In the genomic region with DNA sequence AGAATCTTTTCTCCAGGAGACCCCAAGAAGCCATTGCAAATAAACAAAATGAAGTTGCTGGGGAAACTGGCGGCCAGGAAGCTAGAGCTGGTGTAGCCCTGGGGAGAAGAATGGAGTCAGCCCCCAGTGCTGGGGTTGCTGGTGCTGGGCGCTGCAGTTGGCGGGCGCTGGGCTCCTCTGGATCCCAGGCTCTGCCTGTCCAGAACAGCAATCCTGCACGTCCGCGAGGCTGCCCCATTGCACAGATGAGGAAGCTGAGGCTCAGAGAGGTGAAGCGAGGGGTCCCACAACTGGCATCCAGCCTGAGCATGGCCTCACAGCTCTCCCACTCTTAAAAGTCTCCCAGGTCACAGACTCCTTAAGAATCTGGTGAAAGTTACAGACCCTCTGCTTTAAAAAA, we compare ENCODE assay signal across 27 cellular contexts.
"Had no signal": no experiment of that assay in that cellular context is flagged by ENCODE, and none has a peak within 500 bp of the region (broad histone marks: within the 10 kb centered on the region; RNA-seq: fewer than 3 reads in every experiment).

No MANE protein-coding gene starts in this region.

- H3K27ac ChIP-seq: hepatocyte, left ventricle myocardium inferior, neural progenitor cell, neutrophil, ovary, right atrium auricular region, right lobe of liver, stomach, testis, thyroid gland, transverse colon, upper lobe of left lung, vagina had no signal

- H3K4me3 ChIP-seq: hepatocyte, left ventricle myocardium inferior, neural progenitor cell, ovary, right atrium auricular region, right lobe of liver, smooth muscle cell, stomach, testis, thyroid gland, transverse colon, upper lobe of left lung, vagina had no signal

- DNase-seq: islet precursor cell; left ventricle myocardium inferior; mesenchymal stem cell; naive B cell; natural killer cell; nephron progenitor cell; occipital lobe; ovary; right lobe of liver; stimulated activated CD4-positive, alpha-beta T cell treated with anti-CD3 and anti-CD28 coated beads, Interleukin-1b, Interleukin-23, amount 100 ng/mL, for 48 hours; stimulated activated CD4-positive, alpha-beta T cell treated with anti-CD3 and anti-CD28 coated beads, Interleukin-2, amount 100 ng/mL, for 48 hours; stimulated activated CD4-positive, alpha-beta T cell treated with anti-CD3 and anti-CD28 coated beads, Interleukin-4, amount 100 ng/mL, for 4 hours; stimulated activated naive B cell treated with anti-CD40 and anti-IgM and Interleukin-4, amounts not matched to agents 10 μg/mL and 1 μg/mL and 100 μg/mL, for 72 hours; stimulated activated naive CD8-positive, alpha-beta T cell treated with anti-CD3 and anti-CD28 coated beads, Interleukin-15, Interleukin-2, amounts not matched to agents 100 U/mL and 50 U/mL, for 24 hours; stomach; testis; thyroid gland; transverse colon had no signal

- H3K9me3 ChIP-seq: neutrophil, ovary, right atrium auricular region, right lobe of liver, testis, thyroid gland, transverse colon, upper lobe of left lung, vagina had no signal

- ATAC-seq: natural killer cell; stimulated activated naive B cell treated with anti-CD40 and anti-IgM and Interleukin-4, amounts not matched to agents 10 μg/mL and 1 μg/mL and 100 μg/mL, for 72 hours; stimulated activated naive CD8-positive, alpha-beta T cell treated with anti-CD3 and anti-CD28 coated beads, Interleukin-15, Interleukin-2, amounts not matched to agents 100 U/mL and 50 U/mL, for 24 hours had no signal

- H3K27me3 Mint-ChIP-seq: progenitor cell of endocrine pancreas had no signal

- H2AFZ ChIP-seq: hepatocyte, neural progenitor cell had no signal

- H3K9me3 Mint-ChIP-seq: natural killer cell had no signal

- H3K4me3 Mint-ChIP-seq: mesothelial cell of epicardium; natural killer cell; nephron progenitor cell; neural progenitor cell; stimulated activated naive B cell treated with anti-CD40 and anti-IgM and Interleukin-4, amounts not matched to agents 10 μg/mL and 1 μg/mL and 100 μg/mL, for 72 hours had no signal

- H3K9ac ChIP-seq: neural progenitor cell had no signal

- H3K36me3 ChIP-seq: left ventricle myocardium inferior, neural progenitor cell, neutrophil, ovary, right atrium auricular region, right lobe of liver, stomach, thyroid gland, transverse colon, upper lobe of left lung, vagina had no signal

- H3K27me3 ChIP-seq: hepatocyte, neural progenitor cell, neutrophil, ovary, right atrium auricular region, right lobe of liver, testis, thyroid gland, transverse colon, upper lobe of left lung, vagina had no signal

- H3K4me1 Mint-ChIP-seq: mesothelial cell of epicardium, nephron progenitor cell, neural progenitor cell had no signal

- H3K36me3 Mint-ChIP-seq: natural killer cell had no signal

- H3K79me2 ChIP-seq: hepatocyte had no signal

- H3K27ac Mint-ChIP-seq: mesothelial cell of epicardium; naive B cell; nephron progenitor cell; neural progenitor cell; progenitor cell of endocrine pancreas; stimulated activated naive B cell treated with anti-CD40 and anti-IgM and Interleukin-4, amounts not matched to agents 10 μg/mL and 1 μg/mL and 100 μg/mL, for 72 hours had no signal

- H3K4me1 ChIP-seq: left ventricle myocardium inferior, neural progenitor cell, right atrium auricular region, right lobe of liver, stomach, testis, thyroid gland, transverse colon, upper lobe of left lung, vagina had no signal

- H3K4me2 ChIP-seq: hepatocyte, neural progenitor cell, smooth muscle cell had no signal
